9 cellular contexts compared by ENCODE assay signal in genomic region chr19:17236414-17236716, GRCh38. TPM values are rescaled to one million over a fixed set of nuclear protein-coding genes. Genes with fewer than 3 reads are reported as not detected.
DNase-seq lines count a peak whose midpoint lies in the region; ATAC-seq and TF ChIP-seq lines count a peak whose summit lies in the region.
"Had no signal": no experiment of that assay in that cellular context is flagged by ENCODE, and none has a peak within 500 bp of the region (broad histone marks: within the 10 kb centered on the region; RNA-seq: fewer than 3 reads in every experiment).

No MANE protein-coding gene starts in this region.

- H3K9me3 ChIP-seq in cardiac muscle cell (ENCODE audit: low read depth) = no peaks in the 10 kb centered on the region
- H3K9me3 ChIP-seq: pancreas had no signal

- POLR2A ChIA-PET in activated CD4-positive, alpha-beta memory T cell treated with anti-CD3 and anti-CD28 coated beads, Interleukin-2, amount 10 ng/mL, durations not matched to agents 7 days and 5 days (lab: Charles Lee) = interaction anchor here (1.1 to 3.4 kb wide), 2 partner anchors 9 to 10 kb away, joined by 5 to 28 read pairs; partner anchors contain the start of gene OCEL1

- H3K4me3 Mint-ChIP-seq in activated CD4-positive, alpha-beta memory T cell treated with anti-CD3 and anti-CD28 coated beads, Interleukin-2, amount 10 ng/mL, durations not matched to agents 7 days and 5 days = peak overlapping the region; percentile 76
- peak overlapping the region; percentile 51 for H3K4me3 Mint-ChIP-seq in memory B cell

- no peak for DNase-seq in cardiac muscle cell (ENCODE audit: low read depth in 1 of 2, low spot score in 1 of 2)
- DNase-seq in cardiac septum (ENCODE audit: low spot score) = no peak
- no peak for DNase-seq in activated CD4-positive, alpha-beta memory T cell treated with anti-CD3 and anti-CD28 coated beads, Interleukin-2, amount 10 ng/mL, durations not matched to agents 7 days and 5 days
- no peak for DNase-seq in memory B cell (ENCODE audit: low spot score in 2 of 2)
- DNase-seq in AG20443 (ENCODE audit: low spot score) = no peak
- DNase-seq in NCI-H1092 (lab: John Stamatoyannopoulos, UW) = no peak
- no peak for DNase-seq in AG08396 (ENCODE audit: low spot score)

- peak overlapping the region; percentile 68 for H3K27ac Mint-ChIP-seq in activated CD4-positive, alpha-beta memory T cell treated with anti-CD3 and anti-CD28 coated beads, Interleukin-2, amount 10 ng/mL, durations not matched to agents 7 days and 5 days
- H3K27ac Mint-ChIP-seq in memory B cell = no peak overlapping the region

- H3K27ac ChIP-seq in cardiac muscle cell (peak overlapping the region; percentile 13), urinary bladder (ENCODE audit: low read depth) (peak overlapping the region; percentile 57)

- H3K4me1 Mint-ChIP-seq in activated CD4-positive, alpha-beta memory T cell treated with anti-CD3 and anti-CD28 coated beads, Interleukin-2, amount 10 ng/mL, durations not matched to agents 7 days and 5 days = peaks cover 17% of the 10 kb centered on the region
- H3K4me1 Mint-ChIP-seq in memory B cell = peaks cover 2% of the 10 kb centered on the region

- WGBS in urinary bladder = 68% methylated on average over 1 of the region's 1 CpG

- CTCF ChIA-PET in activated CD4-positive, alpha-beta memory T cell treated with anti-CD3 and anti-CD28 coated beads, Interleukin-2, amount 10 ng/mL, durations not matched to agents 7 days and 5 days (lab: Charles Lee) = interaction anchor here (1.3 to 2.3 kb wide), 3 partner anchors 10 to 57 kb away, joined by 4 to 13 read pairs (median 8); partner anchors contain the start of gene OCEL1

- no peaks in the 10 kb centered on the region for H3K27me3 Mint-ChIP-seq in activated CD4-positive, alpha-beta memory T cell treated with anti-CD3 and anti-CD28 coated beads, Interleukin-2, amount 10 ng/mL, durations not matched to agents 7 days and 5 days
- no peaks in the 10 kb centered on the region for H3K27me3 Mint-ChIP-seq in memory B cell

- H3K4me1 ChIP-seq in cardiac muscle cell (ENCODE audit: low read depth) (peaks cover 13% of the 10 kb centered on the region), urinary bladder (ENCODE audit: insufficient read depth) (peaks cover 5% of the 10 kb centered on the region)

- H3K36me3 ChIP-seq in cardiac muscle cell (peaks cover 22% of the 10 kb centered on the region), urinary bladder (ENCODE audit: insufficient read depth) (no peaks in the 10 kb centered on the region)

- ATAC-seq in memory B cell (ENCODE audit: low read depth) = no peak

- intact Hi-C loops in cardiac septum (cut with DNase I) = no loop called here

- no peak overlapping the region for H3K4me3 ChIP-seq in cardiac muscle cell
- no peak overlapping the region for H3K4me3 ChIP-seq in urinary bladder (ENCODE audit: low read depth, low read length)

- peaks cover 5% of the 10 kb centered on the region for H3K36me3 Mint-ChIP-seq in activated CD4-positive, alpha-beta memory T cell treated with anti-CD3 and anti-CD28 coated beads, Interleukin-2, amount 10 ng/mL, durations not matched to agents 7 days and 5 days (ENCODE audit: low read depth)
- peaks cover 2% of the 10 kb centered on the region for H3K36me3 Mint-ChIP-seq in memory B cell

- no peaks in the 10 kb centered on the region for H3K9me3 Mint-ChIP-seq in activated CD4-positive, alpha-beta memory T cell treated with anti-CD3 and anti-CD28 coated beads, Interleukin-2, amount 10 ng/mL, durations not matched to agents 7 days and 5 days
- H3K9me3 Mint-ChIP-seq in memory B cell = no peaks in the 10 kb centered on the region

- H3K27me3 ChIP-seq in cardiac muscle cell = no peaks in the 10 kb centered on the region
- H3K27me3 ChIP-seq: pancreas had no signal

- no peak for TF ChIP-seq CTCF in cardiac muscle cell (IDR thresholded peaks at IDR 0.05; ENCODE audit: low read depth, low read length)

RNA-seq across cellular contexts. Expression of gene NR2F6, which starts 9.4 kb away (rescaled TPM):
- 147 and 173 TPM in 2 replicates for total RNA-seq in cardiac muscle cell
- polyA plus RNA-seq in cardiac muscle cell = 124 and 141 TPM in 2 replicates
- 50.5 TPM for total RNA-seq in cardiac septum
- total RNA-seq in activated CD4-positive, alpha-beta memory T cell treated with anti-CD3 and anti-CD28 coated beads, Interleukin-2, amount 10 ng/mL, durations not matched to agents 7 days and 5 days = 1 to 10 TPM; 5.7 to 6.5 TPM
- 19.9 TPM for total RNA-seq in urinary bladder
- polyA plus RNA-seq in urinary bladder = 36.8 TPM

RNA-seq across cellular contexts. Expression of gene OCEL1, which starts 10.3 kb away (rescaled TPM):
- 9.3 and 14.5 TPM in 2 replicates for total RNA-seq in cardiac muscle cell
- polyA plus RNA-seq in cardiac muscle cell = 31.3 and 42.5 TPM in 2 replicates
- total RNA-seq in cardiac septum = 18.8 TPM
- 10 to 100 TPM; 20.9 to 22.6 TPM for total RNA-seq in activated CD4-positive, alpha-beta memory T cell treated with anti-CD3 and anti-CD28 coated beads, Interleukin-2, amount 10 ng/mL, durations not matched to agents 7 days and 5 days
- total RNA-seq in urinary bladder = 5.8 TPM
- polyA plus RNA-seq in urinary bladder = 28.4 TPM

RNA-seq across cellular contexts. Expression of gene USE1, which starts 21.2 kb away (rescaled TPM):
- total RNA-seq in cardiac muscle cell = 24.3 and 38.1 TPM in 2 replicates
- polyA plus RNA-seq in cardiac muscle cell = 28.5 and 47.8 TPM in 2 replicates
- total RNA-seq in cardiac septum = 29.1 TPM
- total RNA-seq in activated CD4-positive, alpha-beta memory T cell treated with anti-CD3 and anti-CD28 coated beads, Interleukin-2, amount 10 ng/mL, durations not matched to agents 7 days and 5 days = 10 to 100 TPM; 19.9 to 20.4 TPM
- 10.9 TPM for total RNA-seq in urinary bladder
- 39.8 TPM for polyA plus RNA-seq in urinary bladder

RNA-seq across cellular contexts. Expression of gene USHBP1, which starts 28.2 kb away (rescaled TPM):
- total RNA-seq in cardiac muscle cell = 0.07 and 0.39 TPM in 2 replicates
- 0.56 and 2.2 TPM in 2 replicates for polyA plus RNA-seq in cardiac muscle cell
- 4.7 TPM for total RNA-seq in cardiac septum
- total RNA-seq in activated CD4-positive, alpha-beta memory T cell treated with anti-CD3 and anti-CD28 coated beads, Interleukin-2, amount 10 ng/mL, durations not matched to agents 7 days and 5 days = under 1 TPM; 0.38 to 0.45 TPM
- total RNA-seq in urinary bladder = 6.0 TPM
- polyA plus RNA-seq in urinary bladder = 6.6 TPM

RNA-seq across cellular contexts. Expression of gene BABAM1, which starts 30.9 kb away (rescaled TPM):
- total RNA-seq in cardiac muscle cell = 115 and 141 TPM in 2 replicates
- polyA plus RNA-seq in cardiac muscle cell = 136 and 140 TPM in 2 replicates
- total RNA-seq in cardiac septum = 70.5 TPM
- total RNA-seq in activated CD4-positive, alpha-beta memory T cell treated with anti-CD3 and anti-CD28 coated beads, Interleukin-2, amount 10 ng/mL, durations not matched to agents 7 days and 5 days = 100 to 1,000 TPM in 1 of 2 experiments, 10 to 100 TPM in 1; 98.5 to 100 TPM
- total RNA-seq in urinary bladder = 46.2 TPM
- polyA plus RNA-seq in urinary bladder = 78.2 TPM
